ENCODE assay signal across 8 cellular contexts in the genomic region with DNA sequence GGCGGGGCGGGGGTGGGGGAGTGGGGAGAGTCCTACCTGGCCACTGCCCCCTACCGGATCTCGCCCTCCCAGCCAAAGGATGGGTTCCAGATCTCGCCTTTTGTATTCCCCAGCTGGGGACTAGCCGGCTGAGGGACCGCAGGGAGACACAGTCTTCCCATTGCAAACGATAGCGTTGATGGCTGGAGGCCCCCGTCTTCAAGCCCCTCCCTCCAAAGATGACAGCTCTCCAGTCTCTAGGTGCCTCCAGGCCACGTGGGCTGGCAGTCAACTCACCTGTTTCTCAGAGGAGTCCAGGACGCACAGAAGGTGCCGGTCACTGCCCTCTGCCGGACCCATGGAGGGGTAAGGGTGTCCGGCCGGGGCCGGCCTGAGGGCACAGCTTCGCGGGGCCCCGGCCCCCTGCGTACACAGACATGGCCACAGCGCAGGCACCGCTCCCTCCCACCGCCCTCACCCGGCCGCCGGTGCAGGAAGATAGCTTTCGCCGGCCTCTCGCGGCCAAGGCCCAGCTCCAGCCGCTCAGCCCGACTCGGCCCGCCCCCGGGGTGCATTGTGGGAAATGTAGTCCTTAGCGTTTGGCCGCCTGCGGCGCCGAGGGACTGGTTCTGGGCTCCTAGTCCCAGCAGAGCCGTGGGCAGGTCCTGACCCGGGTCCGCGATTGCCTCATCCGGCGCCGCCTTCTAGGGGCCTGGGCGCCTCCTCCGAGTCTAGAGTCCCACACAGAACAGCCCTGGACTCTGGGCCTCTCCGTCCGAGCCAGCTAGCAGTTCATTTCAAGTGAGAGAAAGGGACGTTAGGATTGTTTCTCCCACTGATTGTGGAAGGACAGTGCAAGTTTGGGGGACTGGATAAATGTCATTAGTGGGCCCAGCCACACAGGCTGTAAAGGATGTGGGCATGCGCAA. TPM values are rescaled to one million over a fixed set of nuclear protein-coding genes. Genes with fewer than 3 reads are reported as not detected.
A peak's percentile ranks its signal among the peaks of the same experiment; 100 is the strongest.
DNase-seq lines count a peak whose midpoint lies in the region; FAIRE-seq and TF ChIP-seq lines count a peak whose summit lies in the region.

A gene with protein sequence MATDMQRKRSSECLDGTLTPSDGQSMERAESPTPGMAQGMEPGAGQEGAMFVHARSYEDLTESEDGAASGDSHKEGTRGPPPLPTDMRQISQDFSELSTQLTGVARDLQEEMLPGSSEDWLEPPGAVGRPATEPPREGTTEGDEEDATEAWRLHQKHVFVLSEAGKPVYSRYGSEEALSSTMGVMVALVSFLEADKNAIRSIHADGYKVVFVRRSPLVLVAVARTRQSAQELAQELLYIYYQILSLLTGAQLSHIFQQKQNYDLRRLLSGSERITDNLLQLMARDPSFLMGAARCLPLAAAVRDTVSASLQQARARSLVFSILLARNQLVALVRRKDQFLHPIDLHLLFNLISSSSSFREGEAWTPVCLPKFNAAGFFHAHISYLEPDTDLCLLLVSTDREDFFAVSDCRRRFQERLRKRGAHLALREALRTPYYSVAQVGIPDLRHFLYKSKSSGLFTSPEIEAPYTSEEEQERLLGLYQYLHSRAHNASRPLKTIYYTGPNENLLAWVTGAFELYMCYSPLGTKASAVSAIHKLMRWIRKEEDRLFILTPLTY (minus strand): TSS at position 479 of the 908 bp plus-strand sequence. CDS start 16,465 bp downstream, outside the sequence.

- peak; percentile 67 for TF ChIP-seq POLR2A in H54 (IDR thresholded peaks at IDR 0.05; ENCODE audit: low read depth, low read length)

- H3K14ac ChIP-seq in neuronal stem cell (ENCODE audit: low read length), result no peak within 1 kb of the TSS

- H2BK12ac ChIP-seq in neuronal stem cell (ENCODE audit: low read length), result peak within 1 kb of the TSS; percentile 3

- no peak within 1 kb of the TSS for H4K8ac ChIP-seq in neuronal stem cell (ENCODE audit: low read depth, low read length)

- H4K91ac ChIP-seq in neuronal stem cell (ENCODE audit: low read depth, low read length, poor library complexity), result no peak within 1 kb of the TSS

- peak within 1 kb of the TSS; percentile 41 for H3K18ac ChIP-seq in neuronal stem cell (ENCODE audit: low read length)

- H3K4me3 ChIP-seq in SJSA1 (peak within 1 kb of the TSS; percentile 60), neuronal stem cell (ENCODE audit: low read length in 2 of 2) (peak within 1 kb of the TSS; percentile 88 to 89)

- H3K9me3 ChIP-seq in SJSA1 (replicated peaks) (no peaks in the 10 kb centered on the region), neuronal stem cell (replicated peaks in 1 of 2; ENCODE audit: control insufficient read depth in 2 of 2, insufficient read depth in 1 of 2, low read depth in 1 of 2, low read length in 2 of 2) (no peaks in the 10 kb centered on the region)

- DNase-seq in GF-D8 (lab: John Stamatoyannopoulos, UW) (peak; percentile 55), H54 (ENCODE audit: insufficient read length, low spot score) (peak; percentile 89), LoVo (ENCODE audit: low spot score) (peak; percentile 91), SJSA1 (ENCODE audit: low read depth in 1 of 2, low spot score in 2 of 2) (peak; percentile 81 to 93), foreskin melanocyte (peak; percentile 90), neuronal stem cell (ENCODE audit: low spot score) (peak; percentile 86), substantia nigra (lab: John Stamatoyannopoulos, UW) (peak; percentile 42 to 96 (median 91))
- DNase-seq in activated naive CD4-positive, alpha-beta T cell (lab: John Stamatoyannopoulos, UW), result peak; percentile 62 to 73 (median 64)

- H3K9ac ChIP-seq in neuronal stem cell (ENCODE audit: low read depth, low read length, poor library complexity), result peak within 1 kb of the TSS; percentile 82

- no CpG with 5 or more reads among the region's 54 CpGs for WGBS in neuronal stem cell (ENCODE audit: extremely low coverage in 2 of 2, insufficient read length in 2 of 2, insufficient replicate concordance in 1 of 2), 2 donors

- peak within 1 kb of the TSS; percentile 81 for H3K23ac ChIP-seq in neuronal stem cell (ENCODE audit: low read depth, low read length, poor library complexity)

- H3K27me3 ChIP-seq in SJSA1 (replicated peaks) (no peaks in the 10 kb centered on the region), neuronal stem cell (ENCODE audit: control insufficient read depth in 3 of 3, insufficient read depth in 3 of 3, low read depth in 1 of 3, low read length in 3 of 3) (no peaks in the 10 kb centered on the region)

- H3K4me2 ChIP-seq in neuronal stem cell (ENCODE audit: insufficient read depth, low read length, poor library complexity, severe bottlenecking), result peak within 1 kb of the TSS; percentile 89

- H3K27ac ChIP-seq in SJSA1 (peak within 1 kb of the TSS; percentile 37; the same call in 1 of the 2 replicates), neuronal stem cell (replicated peaks; ENCODE audit: low read length) (peak within 1 kb of the TSS; percentile 60), substantia nigra (ENCODE audit: low read depth, low read length, poor library complexity, severe bottlenecking) (peak within 1 kb of the TSS; percentile 90)

- H3K36me3 ChIP-seq in SJSA1, result no peaks in the 10 kb centered on the region
- H3K36me3 ChIP-seq in neuronal stem cell (replicated peaks in 1 of 2; ENCODE audit: control insufficient read depth in 2 of 2, insufficient read depth in 2 of 2, low read length in 2 of 2), result no peaks in the 10 kb centered on the region

- H2AK5ac ChIP-seq in neuronal stem cell (ENCODE audit: low read depth, low read length), result peak within 1 kb of the TSS; percentile 67

- H3K4me1 ChIP-seq in SJSA1 (replicated peaks) (peaks cover 19% of the 10 kb centered on the region), neuronal stem cell (ENCODE audit: control insufficient read depth in 2 of 2, insufficient read depth in 1 of 2, low read depth in 1 of 2, low read length in 2 of 2) (peaks cover 10 to 11% of the 10 kb centered on the region in 2 donors)

- H3K79me1 ChIP-seq in neuronal stem cell (ENCODE audit: low read depth, low read length), result no peaks in the 10 kb centered on the region

- H2BK120ac ChIP-seq in neuronal stem cell (ENCODE audit: low read depth, low read length), result no peak within 1 kb of the TSS

- H3K4ac ChIP-seq in neuronal stem cell (ENCODE audit: low read length), result no peak within 1 kb of the TSS

- no peak within 1 kb of the TSS for H2BK5ac ChIP-seq in neuronal stem cell (ENCODE audit: low read length)

- FAIRE-seq in H54 (lab: Jason Lieb, UNC), result no peak

- peak within 1 kb of the TSS; percentile 99 for H2AFZ ChIP-seq in neuronal stem cell (ENCODE audit: low read length)

- no peak within 1 kb of the TSS for H2BK15ac ChIP-seq in neuronal stem cell (ENCODE audit: low read length)

RNA-seq across cellular contexts. Expression of the gene that starts here (rescaled TPM):
- total RNA-seq in SJSA1 (2014; rRNA removed; shearing (Covaris generic)), result 7.6 and 7.8 TPM in 2 replicates
- 5.6 TPM for polyA plus RNA-seq in neuronal stem cell (2013, experiment 1 of 2)
- polyA plus RNA-seq in neuronal stem cell (2013, experiment 2 of 2), result 5.6 TPM

Comparison
In these comparisons a context has a peak if more than half of its experiments do, and no peak if none do; other contexts are left out.
1. Peak in every context shown above with its lines: DNase-seq, H3K4me3 ChIP-seq and H3K27ac ChIP-seq.
2. H3K27ac ChIP-seq: peak in every context shown above with its lines; median percentile 90 in substantia nigra; 60 in neuronal stem cell; 37 in SJSA1.